9 cellular contexts compared by ENCODE assay signal in genomic region chr10:53839437-53840039, GRCh38.
DNase-seq lines count a peak whose midpoint lies in the region; ATAC-seq and TF ChIP-seq lines count a peak whose summit lies in the region.
"Had no signal": no experiment of that assay in that cellular context is flagged by ENCODE, and none has a peak within 500 bp of the region (broad histone marks: within the 10 kb centered on the region; RNA-seq: fewer than 3 reads in every experiment).

No MANE protein-coding gene starts in this region.

- H3K27ac ChIP-seq in heart right ventricle = no peak overlapping the region

- no peak for DNase-seq in heart right ventricle
- no peak for DNase-seq in Right ventricle myocardium inferior (ENCODE audit: missing footprints)
- DNase-seq in SK-MEL-5 (ENCODE audit: low read depth, low spot score) = peak; percentile 50
- peak; percentile 6 for DNase-seq in fibroblast of villous mesenchyme (ENCODE audit: low read depth)
- DNase-seq in activated CD4-positive, alpha-beta T cell treated with anti-CD3 and anti-CD28 coated beads for 48 hours = no peak
- no peak for DNase-seq in posterior cingulate gyrus
- DNase-seq: activated CD4-positive, alpha-beta T cell treated with anti-CD3 and anti-CD28 coated beads, Interleukin-2, amount 10 ng/mL, durations not matched to agents 24 days and 14 days had no signal

- H3K36me3 ChIP-seq in heart right ventricle = no peaks in the 10 kb centered on the region

- no peaks in the 10 kb centered on the region for H3K27me3 ChIP-seq in heart right ventricle

- ATAC-seq in heart right ventricle (no peak), Right ventricle myocardium inferior (no peak), HG02759 (IDR thresholded peaks at IDR 0.05; ENCODE audit: unreplicated experiment) (no peak), HG03442 (IDR thresholded peaks at IDR 0.05; ENCODE audit: unreplicated experiment) (no peak)

- TF ChIP-seq CTCF in heart right ventricle (IDR thresholded peaks at IDR 0.05) = peak in 8 of 9 donors; percentile 11 to 47 (median 34)
- peak; percentile 29 for TF ChIP-seq CTCF in fibroblast of villous mesenchyme (IDR thresholded peaks at IDR 0.05; ENCODE audit: insufficient read depth, low read depth, low read length)

- 28 to 39% methylated on average over 2 of the region's 2 CpGs for WGBS in heart right ventricle, 2 donors

- H3K4me1 ChIP-seq in heart right ventricle = no peaks in the 10 kb centered on the region

- H3K4me3 ChIP-seq in heart right ventricle = no peak overlapping the region
- H3K4me3 ChIP-seq in fibroblast of villous mesenchyme (ENCODE audit: low read depth, low read length) = no peak overlapping the region

- in situ Hi-C loops in SK-MEL-5 (cut with HindIII; ENCODE audit: low pct_unique_long_range_greater_than_20kb, low sequenced_read_pairs) = loop anchor here (25.0 kb wide), 1 partner anchor 227 kb away; no protein-coding TSS in a partner anchor

- intact Hi-C loops in heart right ventricle (cut with DNase I) = loop anchor here in 1 of 10 donors (10.0 kb wide), 1 partner anchor 235 kb away; no protein-coding TSS in a partner anchor
- intact Hi-C loops in Right ventricle myocardium inferior (cut with DNase I) = no loop called here
- intact Hi-C loops in posterior cingulate gyrus (cut with DNase I) = loop anchor here (5.0 kb wide), 1 partner anchor 563 kb away; no protein-coding TSS in a partner anchor

- no peaks in the 10 kb centered on the region for H3K9me3 ChIP-seq in heart right ventricle

Comparison
In these comparisons a context has a peak if more than half of its experiments do, and no peak if none do; other contexts are left out.
1. DNase-seq: peak in SK-MEL-5 (single experiment) and fibroblast of villous mesenchyme (single experiment); none in heart right ventricle (0 of 2), Right ventricle myocardium inferior (single experiment), activated CD4-positive, alpha-beta T cell treated with anti-CD3 and anti-CD28 coated beads for 48 hours (single experiment) and posterior cingulate gyrus (0 of 10).